Comparison of ENCODE assay signal across 8 cellular contexts in genomic region chr5:88734191-88734640, GRCh38.
DNase-seq lines count a peak whose midpoint lies in the region; ATAC-seq and TF ChIP-seq lines count a peak whose summit lies in the region.

No MANE protein-coding gene starts in this region.

- DNase-seq in OCI-M2 (lab: John Stamatoyannopoulos, UW; ENCODE audit: unreplicated experiment) (peak; percentile 51), right lobe of liver (no peak), endodermal cell (no peak), chondrocyte (ENCODE audit: low spot score) (no peak), HCEC 1CT (no peak), NCI-H187 (lab: John Stamatoyannopoulos, UW) (no peak)

- H3K36me3 ChIP-seq in right lobe of liver (no peaks in the 10 kb centered on the region), endodermal cell (ENCODE audit: control insufficient read depth, insufficient read depth, low read length) (no peaks in the 10 kb centered on the region)

- H3K9me3 ChIP-seq in right lobe of liver (no peaks in the 10 kb centered on the region), endodermal cell (ENCODE audit: control insufficient read depth, low read length) (no peaks in the 10 kb centered on the region)

- H3K4me3 Mint-ChIP-seq in endodermal cell (no peak overlapping the region), chondrocyte (ENCODE audit: unreplicated experiment) (no peak overlapping the region)

- TF ChIP-seq CTCF in right lobe of liver (IDR thresholded peaks at IDR 0.05) (no peak), endodermal cell (conservative IDR thresholded peaks at IDR 0.05) (no peak), chondrocyte (IDR thresholded peaks at IDR 0.05) (no peak)

- intact Hi-C loops in right lobe of liver (cut with DNase I), result no loop called here

- peaks cover 1% of the 10 kb centered on the region for H3K4me1 Mint-ChIP-seq in endodermal cell
- peaks cover 20% of the 10 kb centered on the region for H3K4me1 Mint-ChIP-seq in chondrocyte (ENCODE audit: low read depth)

- peak; percentile 46 for ATAC-seq in GM18861 (IDR thresholded peaks at IDR 0.05; ENCODE audit: unreplicated experiment)
- peak; percentile 61 for ATAC-seq in HG02885 (IDR thresholded peaks at IDR 0.05; ENCODE audit: poor library complexity, unreplicated experiment)
- ATAC-seq in right lobe of liver, result peak; percentile 43 to 67 (median 66)

- H3K4me1 ChIP-seq in right lobe of liver (no peaks in the 10 kb centered on the region), endodermal cell (ENCODE audit: control insufficient read depth, insufficient read depth, low read length) (no peaks in the 10 kb centered on the region)

- H3K27ac Mint-ChIP-seq in endodermal cell (no peak overlapping the region), chondrocyte (ENCODE audit: unreplicated experiment) (no peak overlapping the region)

- peak overlapping the region in 2 of 3 donors; percentile 37 to 40 for H3K27ac ChIP-seq in right lobe of liver
- H3K27ac ChIP-seq in endodermal cell (ENCODE audit: low read depth, low read length), result no peak overlapping the region

- H3K36me3 Mint-ChIP-seq in endodermal cell (ENCODE audit: low read depth), result no peaks in the 10 kb centered on the region
- peaks cover 5% of the 10 kb centered on the region for H3K36me3 Mint-ChIP-seq in chondrocyte (ENCODE audit: low read depth)

- no peaks in the 10 kb centered on the region for H3K9me3 Mint-ChIP-seq in endodermal cell
- no peaks in the 10 kb centered on the region for H3K9me3 Mint-ChIP-seq in chondrocyte (ENCODE audit: low read depth)

- H3K27me3 Mint-ChIP-seq in endodermal cell (ENCODE audit: insufficient read depth), result peaks cover 2% of the 10 kb centered on the region
- H3K27me3 Mint-ChIP-seq in chondrocyte (ENCODE audit: low read depth), result no peaks in the 10 kb centered on the region

- TF ChIP-seq POLR2A in right lobe of liver (IDR thresholded peaks at IDR 0.05), result no peak

- no peak overlapping the region for H3K4me3 ChIP-seq in right lobe of liver
- no peak overlapping the region for H3K4me3 ChIP-seq in endodermal cell (ENCODE audit: low read length)

- H3K27me3 ChIP-seq in right lobe of liver (no peaks in the 10 kb centered on the region), endodermal cell (ENCODE audit: control insufficient read depth, insufficient read depth, low read length, poor library complexity, severe bottlenecking) (no peaks in the 10 kb centered on the region)

- WGBS in right lobe of liver (ENCODE audit: insufficient coverage, low coverage, low lambda C conversion rate, missing lambda C conversion rate), result 38% methylated on average over 6 of the region's 6 CpGs
- 85 to 93% methylated on average over 3 to 6 of the region's 6 CpGs for WGBS in endodermal cell (ENCODE audit: insufficient coverage in 1 of 2, insufficient read length in 1 of 2), 2 experiments

- H3K9ac ChIP-seq in endodermal cell (ENCODE audit: extremely low read depth, low read length, poor library complexity, severe bottlenecking), result no peak overlapping the region
